10 cellular contexts compared by ENCODE assay signal in the genomic region with DNA sequence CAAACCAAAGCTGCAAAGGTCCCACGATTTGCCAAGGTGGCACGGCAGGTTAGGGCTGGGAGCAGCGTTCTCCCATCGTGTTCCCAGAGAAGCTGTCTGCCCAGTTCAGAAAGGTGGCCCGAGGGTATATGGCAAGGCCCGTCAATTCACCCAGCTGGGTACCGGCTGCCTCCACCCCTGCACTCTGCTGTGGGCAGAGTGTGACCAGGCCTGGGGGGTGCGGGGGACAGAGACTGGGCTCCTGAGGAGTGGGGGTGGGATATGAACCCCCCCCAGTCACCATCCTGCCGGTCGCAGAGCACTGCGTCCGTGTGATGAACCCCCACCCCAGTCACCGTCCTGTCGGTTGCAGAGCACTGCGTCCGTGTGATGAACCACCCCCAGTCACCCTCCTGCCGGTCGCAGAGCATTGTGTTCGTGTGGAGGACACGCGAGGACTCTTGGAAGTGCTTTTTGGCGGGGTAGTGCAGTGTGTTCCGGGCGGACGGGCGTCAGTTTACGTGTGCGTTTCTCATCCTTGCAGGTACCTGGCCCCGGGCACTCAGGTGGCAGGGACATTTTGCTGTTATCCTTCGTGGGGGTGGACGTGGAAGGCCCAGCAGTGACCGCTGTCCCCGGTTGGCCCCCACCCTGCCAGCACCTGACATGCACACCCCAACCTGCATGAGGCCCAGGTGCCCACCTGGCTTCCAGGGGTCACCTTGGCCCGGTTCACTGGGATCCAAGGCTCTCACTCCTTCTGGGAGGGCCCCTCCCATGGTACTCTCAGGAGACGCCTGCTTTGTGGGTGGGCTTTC. TPM values are rescaled to one million over a fixed set of nuclear protein-coding genes. Genes with fewer than 3 reads are reported as not detected.
DNase-seq lines count a peak whose midpoint lies in the region; ATAC-seq, FAIRE-seq and TF ChIP-seq lines count a peak whose summit lies in the region.
"Had no signal": no experiment of that assay in that cellular context is flagged by ENCODE, and none has a peak within 500 bp of the region (broad histone marks: within the 10 kb centered on the region; RNA-seq: fewer than 3 reads in every experiment).

No MANE protein-coding gene starts in this region.

- H3K79me2 ChIP-seq in K562 (ENCODE audit: control insufficient read depth, insufficient read depth, low read length) (peaks cover 41% of the 10 kb centered on the region), osteoblast (ENCODE audit: insufficient read depth, low read length) (peaks cover 19% of the 10 kb centered on the region)

- H3K27ac ChIP-seq in CD8-positive, alpha-beta T cell (ENCODE audit: low read depth, low read length), result no peak overlapping the region
- H3K27ac ChIP-seq in HEK293 (ENCODE audit: extremely low read depth, low read depth, low read length), result 0 out of 2 replicates have a peak overlapping the region, but pooled peaks have one; percentile 27
- no peak overlapping the region for H3K27ac ChIP-seq in K562 (ENCODE audit: extremely low read depth, low read depth, low read length)
- H3K27ac ChIP-seq in osteoblast (ENCODE audit: low read depth, low read length), result no peak overlapping the region

- 93% methylated on average over 28 of the region's 35 CpGs for WGBS in K562 (ENCODE audit: insufficient coverage, low coverage, missing lambda C conversion rate)

- H3K27me3 ChIP-seq in CD8-positive, alpha-beta T cell (ENCODE audit: insufficient read depth, low read length), result no peaks in the 10 kb centered on the region
- H3K27me3 ChIP-seq in K562 (ENCODE audit: control insufficient read depth in 2 of 2, insufficient read depth in 2 of 2, low read length in 2 of 2), result no peaks in the 10 kb centered on the region
- no peaks in the 10 kb centered on the region for H3K27me3 ChIP-seq in osteoblast (ENCODE audit: insufficient read depth, low read length)

- H3K4me2 ChIP-seq in K562 (ENCODE audit: insufficient read depth, low read length) (peak overlapping the region; percentile 16; the same call in 1 of the 2 replicates), osteoblast (ENCODE audit: insufficient read depth, low read length) (no peak overlapping the region)

- H3K36me3 ChIP-seq in CD8-positive, alpha-beta T cell (ENCODE audit: insufficient read depth, low read length), result peaks cover 5% of the 10 kb centered on the region
- peaks cover 0 to 14% of the 10 kb centered on the region in 2 experiments; a peak in 1 of 3 replicates for H3K36me3 ChIP-seq in HEK293 (ENCODE audit: control insufficient read depth in 2 of 2, insufficient read depth in 1 of 2, low read length in 2 of 2)
- H3K36me3 ChIP-seq in K562 (ENCODE audit: control insufficient read depth, insufficient read depth, low read length), result peaks cover 21% of the 10 kb centered on the region; the same call in 2 of the 3 replicates
- H3K36me3 ChIP-seq in osteoblast (ENCODE audit: insufficient read depth, low read length), result peaks cover 6% of the 10 kb centered on the region

- ATAC-seq in CD8-positive, alpha-beta T cell, result no peak
- no peak for ATAC-seq in K562
- ATAC-seq in GM21526 (IDR thresholded peaks at IDR 0.05; ENCODE audit: low FRiP score, unreplicated experiment), result no peak
- ATAC-seq in HG03175 (IDR thresholded peaks at IDR 0.05; ENCODE audit: unreplicated experiment), result no peak

- H3K9me1 ChIP-seq in K562 (ENCODE audit: control insufficient read depth, insufficient read depth, low read length), result no peaks in the 10 kb centered on the region

- DNase-seq in CD8-positive, alpha-beta T cell, result no peak
- no peak for DNase-seq in K562 (ENCODE audit: extremely low read depth in 1 of 4, low spot score in 3 of 4)
- peak; percentile 84 for DNase-seq in osteoblast (ENCODE audit: insufficient read length, low spot score, missing footprints)
- no peak for DNase-seq in activated effector memory CD4-positive, alpha-beta T cell treated with anti-CD3 and anti-CD28 coated beads, Interleukin-2, amount 50 U/mL, for 16 hours
- no peak for DNase-seq in NCI-H1048 (lab: John Stamatoyannopoulos, UW)
- DNase-seq: small intestine had no signal

- no peak for TF ChIP-seq POLR2A in K562 (conservative IDR thresholded peaks at IDR 0.05)

- intact Hi-C loops in CD8-positive, alpha-beta T cell (cut with DNase I, micrococcal nuclease), result no loop called here
- intact Hi-C loops in K562 (cut with micrococcal nuclease), result no loop called here

- H3K9me3 Mint-ChIP-seq in CD8-positive, alpha-beta T cell, result no peaks in the 10 kb centered on the region

- TF ChIP-seq CTCF in CD8-positive, alpha-beta T cell (IDR thresholded peaks at IDR 0.05), result no peak
- TF ChIP-seq CTCF in HEK293 (tag by site-specific recombination; IDR thresholded peaks at IDR 0.05) (no peak), K562 (IDR thresholded peaks at IDR 0.05 in 2 of 3, conservative IDR thresholded peaks at IDR 0.05 in 1 of 3; ENCODE audit: insufficient read depth in 2 of 3, low read depth in 1 of 3, low read length in 3 of 3) (no peak), osteoblast (IDR thresholded peaks at IDR 0.05; ENCODE audit: extremely low read depth, low read depth, low read length) (no peak)

- no peaks in the 10 kb centered on the region for H3K9me3 ChIP-seq in CD8-positive, alpha-beta T cell (ENCODE audit: low read length)
- no peaks in the 10 kb centered on the region for H3K9me3 ChIP-seq in HEK293 (ENCODE audit: control insufficient read depth, insufficient read depth, low read depth, low read length)
- no peaks in the 10 kb centered on the region for H3K9me3 ChIP-seq in K562 (replicated peaks; ENCODE audit: control insufficient read depth, insufficient read depth, low read depth, low read length)
- H3K9me3 ChIP-seq in osteoblast (ENCODE audit: low read depth, low read length), result no peaks in the 10 kb centered on the region

- H3K9ac ChIP-seq in K562 (ENCODE audit: insufficient read depth in 1 of 2, low read depth in 2 of 2, low read length in 2 of 2), result peak overlapping the region in 1 of 2 experiments; percentile 77; a peak in 2 of 4 replicates

- CTCF ChIA-PET in CD8-positive, alpha-beta T cell (lab: Charles Lee), result interaction anchor here (1.0 kb wide), 1 partner anchor 54 kb away, joined by 3 read pairs; no protein-coding TSS in a partner anchor
- CTCF ChIA-PET in HEK293 (lab: Yijun Ruan, JAX) (interaction anchor here (0.6 kb wide), 1 partner anchor 1558 kb away, joined by 3 read pairs; no protein-coding TSS in a partner anchor), K562 (lab: Yijun Ruan, JAX; ENCODE audit: low intra/inter-chr PET ratio) (no interaction called here)

- no TSS peak for BruUV-seq in K562 (replicated peaks; lab: Mats Ljungman, UMichigan)

- peaks cover 27% of the 10 kb centered on the region for H3K4me1 ChIP-seq in CD8-positive, alpha-beta T cell (ENCODE audit: insufficient read depth, low read length)
- H3K4me1 ChIP-seq in HEK293 (ENCODE audit: control insufficient read depth, insufficient read depth, low read length), result peaks cover 8% of the 10 kb centered on the region; the same call in 1 of the 2 replicates
- H3K4me1 ChIP-seq in K562 (replicated peaks in 1 of 2; ENCODE audit: control insufficient read depth in 2 of 2, insufficient read depth in 2 of 2, low read length in 2 of 2), result peaks cover 44 to 96% of the 10 kb centered on the region in 2 experiments
- peaks cover 17% of the 10 kb centered on the region for H3K4me1 ChIP-seq in osteoblast (ENCODE audit: insufficient read depth, low read length)

- H3K27me3 Mint-ChIP-seq in CD8-positive, alpha-beta T cell (ENCODE audit: low read depth), result no peaks in the 10 kb centered on the region

- peak overlapping the region; percentile 84 for H3K27ac Mint-ChIP-seq in CD8-positive, alpha-beta T cell

- peak overlapping the region; percentile 22 for H3K4me3 Mint-ChIP-seq in CD8-positive, alpha-beta T cell

- H3K4me1 Mint-ChIP-seq in CD8-positive, alpha-beta T cell (ENCODE audit: low read depth), result peaks cover 9% of the 10 kb centered on the region

- no peak for TF ChIP-seq EP300 in K562 (IDR thresholded peaks at IDR 0.05; ENCODE audit: low read length)

- POLR2A ChIA-PET in CD8-positive, alpha-beta T cell (lab: Charles Lee), result interaction anchor here (0.7 to 2.7 kb wide), 2 partner anchors 26 to 418 kb away, joined by 4 to 21 read pairs; no protein-coding TSS in a partner anchor
- POLR2A ChIA-PET in HEK293 (lab: Yijun Ruan, JAX), result no interaction called here
- POLR2A ChIA-PET in K562 (lab: Yijun Ruan, JAX), result interaction anchor here (0.5 to 1.2 kb wide), 3 partner anchors 11 to 223 kb away, joined by 3 read pairs; a partner anchor contains a TSS

- no peaks in the 10 kb centered on the region for H3K36me3 Mint-ChIP-seq in CD8-positive, alpha-beta T cell

- no peak overlapping the region for H2AFZ ChIP-seq in K562 (ENCODE audit: low read depth, low read length)
- no peak overlapping the region for H2AFZ ChIP-seq in osteoblast (ENCODE audit: low read length)

- H3K4me3 ChIP-seq in CD8-positive, alpha-beta T cell (ENCODE audit: low read depth, low read length), result no peak overlapping the region
- H3K4me3 ChIP-seq in HEK293 (ENCODE audit: low read depth, low read length) (no peak overlapping the region), K562 (no peak overlapping the region), osteoblast (ENCODE audit: insufficient read depth, low read length) (no peak overlapping the region)

- FAIRE-seq in K562 (lab: Jason Lieb, UNC), result no peak
- FAIRE-seq: GM19239, small intestine had no signal

- H4K20me1 ChIP-seq in K562 (replicated peaks; ENCODE audit: control insufficient read depth, insufficient read depth, low read length), result peaks cover 17% of the 10 kb centered on the region
- peaks cover 14% of the 10 kb centered on the region for H4K20me1 ChIP-seq in osteoblast (ENCODE audit: insufficient read depth, low read length)

- in situ Hi-C loops in K562 (cut with MboI), result no loop called here

- no peak for TF ChIP-seq RAD21 in K562 (CRISPR knock-in tag; conservative IDR thresholded peaks at IDR 0.05 in 1 of 2, IDR thresholded peaks at IDR 0.05 in 1 of 2)

RNA-seq across cellular contexts. Expression of a gene that starts 2.7 kb away (rescaled TPM):
- total RNA-seq in CD8-positive, alpha-beta T cell, result 100 to 1,000 TPM; 245 to 263 TPM
- total RNA-seq in K562 (2011; cell fraction: chromatin; rRNA removed; ENCODE audit: low replicate concordance), result 343 and 1,124 TPM in 2 replicates
- 877 TPM in 2 replicates for total RNA-seq in K562 (2011; cell fraction: nucleolus; rRNA removed)
- 433 and 475 TPM in 2 replicates for total RNA-seq in K562 (2011; cell fraction: nucleoplasm; rRNA removed)
- total RNA-seq in K562 (2014; rRNA removed) (214 and 239 TPM in 2 replicates), K562 (2014; rRNA removed; fragmentation: Illumina TruSeq; extraction: Trizol) (11.2 and 13.9 TPM in 2 replicates), K562 (2015; rRNA removed; fragmentation: Illumina TruSeq; extraction: Trizol) (50.9 and 61.1 TPM in 2 replicates), K562 (2021) (605 and 663 TPM in 2 replicates), osteoblast (120 and 142 TPM in 2 replicates)
- polyA plus RNA-seq in K562 (2011; rRNA removed) (49.8 and 133 TPM in 2 replicates), K562 (2014; fragmentation: Illumina TruSeq; extraction: Trizol) (49.9 and 181 TPM in 2 replicates), K562 (2014; fragmentation: Nextera tagmentation; extraction: Ambion mirVana) (under 1 TPM; 0.15 to 0.20 TPM), K562 (2014; rRNA removed) (157 and 181 TPM in 2 replicates)
- polyA plus RNA-seq in K562 (2011; cell fraction: cytosol; rRNA removed), result 159 and 260 TPM in 2 replicates
- 627 and 766 TPM in 2 replicates for polyA plus RNA-seq in K562 (2011; cell fraction: nucleus; rRNA removed)
- polyA plus RNA-seq in K562 (2012), result 153 and 283 TPM in 2 replicates
- 59.1 and 70.2 TPM in 2 replicates for polyA minus RNA-seq in K562 (2011; rRNA and poly(A)+ RNA removed)
- 455 and 1,011 TPM in 2 replicates for polyA minus RNA-seq in K562 (2011; cell fraction: cytosol; rRNA and poly(A)+ RNA removed)
- polyA minus RNA-seq in K562 (2011; cell fraction: nucleus; rRNA and poly(A)+ RNA removed), result 200 and 251 TPM in 2 replicates

RNA-seq across cellular contexts. Expression of a gene that starts 35.1 kb away (rescaled TPM):
- total RNA-seq in CD8-positive, alpha-beta T cell, result 100 to 1,000 TPM; 159 to 174 TPM
- total RNA-seq in K562 (2011; cell fraction: chromatin; rRNA removed; ENCODE audit: low replicate concordance), result 125 and 499 TPM in 2 replicates
- 452 and 491 TPM in 2 replicates for total RNA-seq in K562 (2011; cell fraction: nucleolus; rRNA removed)
- total RNA-seq in K562 (2011; cell fraction: nucleoplasm; rRNA removed), result 177 and 203 TPM in 2 replicates
- 203 and 249 TPM in 2 replicates for total RNA-seq in K562 (2014; rRNA removed)
- total RNA-seq in K562 (2014; rRNA removed; fragmentation: Illumina TruSeq; extraction: Trizol), result 45.0 and 57.5 TPM in 2 replicates
- 83.1 and 83.9 TPM in 2 replicates for total RNA-seq in K562 (2015; rRNA removed; fragmentation: Illumina TruSeq; extraction: Trizol)
- total RNA-seq in K562 (2021), result 193 and 209 TPM in 2 replicates
- 60.1 and 77.0 TPM in 2 replicates for polyA plus RNA-seq in K562 (2011; rRNA removed)
- 62.4 and 118 TPM in 2 replicates for polyA plus RNA-seq in K562 (2011; cell fraction: cytosol; rRNA removed)
- 712 and 945 TPM in 2 replicates for polyA plus RNA-seq in K562 (2011; cell fraction: nucleus; rRNA removed)
- polyA plus RNA-seq in K562 (2012), result 123 and 178 TPM in 2 replicates
- 97.2 and 99.8 TPM in 2 replicates for polyA plus RNA-seq in K562 (2014; fragmentation: Illumina TruSeq; extraction: Trizol)
- 10 to 100 TPM in 1 of 2 experiments, 1 to 10 TPM in 1; 7.8 to 11.3 TPM for polyA plus RNA-seq in K562 (2014; fragmentation: Nextera tagmentation; extraction: Ambion mirVana)
- 201 and 210 TPM in 2 replicates for polyA plus RNA-seq in K562 (2014; rRNA removed)
- polyA minus RNA-seq in K562 (2011; rRNA and poly(A)+ RNA removed), result 17.2 and 22.2 TPM in 2 replicates
- 54.0 and 54.3 TPM in 2 replicates for polyA minus RNA-seq in K562 (2011; cell fraction: cytosol; rRNA and poly(A)+ RNA removed)
- polyA minus RNA-seq in K562 (2011; cell fraction: nucleus; rRNA and poly(A)+ RNA removed), result 179 and 184 TPM in 2 replicates
- 43.8 and 43.9 TPM in 2 replicates for total RNA-seq in osteoblast

RNA-seq across cellular contexts. Expression of a gene that starts 49.0 kb away (rescaled TPM):
- 10 to 100 TPM; 72.0 to 72.8 TPM for total RNA-seq in CD8-positive, alpha-beta T cell
- total RNA-seq in K562 (2011; cell fraction: chromatin; rRNA removed; ENCODE audit: low replicate concordance), result 57.5 and 207 TPM in 2 replicates
- total RNA-seq in K562 (2011; cell fraction: nucleolus; rRNA removed), result 178 and 205 TPM in 2 replicates
- 87.8 and 88.8 TPM in 2 replicates for total RNA-seq in K562 (2011; cell fraction: nucleoplasm; rRNA removed)
- total RNA-seq in K562 (2014; rRNA removed) (137 and 183 TPM in 2 replicates), K562 (2014; rRNA removed; fragmentation: Illumina TruSeq; extraction: Trizol) (17.5 and 26.3 TPM in 2 replicates), K562 (2015; rRNA removed; fragmentation: Illumina TruSeq; extraction: Trizol) (69.9 and 72.5 TPM in 2 replicates), K562 (2021) (162 and 167 TPM in 2 replicates), osteoblast (90.2 and 93.7 TPM in 2 replicates)
- polyA plus RNA-seq in K562 (2011; rRNA removed) (57.0 and 88.5 TPM in 2 replicates), K562 (2014; fragmentation: Illumina TruSeq; extraction: Trizol) (74.5 and 111 TPM in 2 replicates), K562 (2014; fragmentation: Nextera tagmentation; extraction: Ambion mirVana) (10 to 100 TPM in 1 of 2 experiments, 1 to 10 TPM in 1; 3.1 to 13.4 TPM), K562 (2014; rRNA removed) (112 and 123 TPM in 2 replicates)
- 94.2 and 226 TPM in 2 replicates for polyA plus RNA-seq in K562 (2011; cell fraction: cytosol; rRNA removed)
- polyA plus RNA-seq in K562 (2011; cell fraction: nucleus; rRNA removed), result 212 and 255 TPM in 2 replicates
- polyA plus RNA-seq in K562 (2012), result 103 and 115 TPM in 2 replicates
- 31.9 and 46.4 TPM in 2 replicates for polyA minus RNA-seq in K562 (2011; rRNA and poly(A)+ RNA removed)
- polyA minus RNA-seq in K562 (2011; cell fraction: cytosol; rRNA and poly(A)+ RNA removed), result 71.4 and 74.6 TPM in 2 replicates
- 72.3 and 75.2 TPM in 2 replicates for polyA minus RNA-seq in K562 (2011; cell fraction: nucleus; rRNA and poly(A)+ RNA removed)

RNA-seq across cellular contexts. Expression of a gene that starts 49.1 kb away (rescaled TPM):
- 10 to 100 TPM; 26.2 to 27.2 TPM for total RNA-seq in CD8-positive, alpha-beta T cell
- total RNA-seq in K562 (2011; cell fraction: chromatin; rRNA removed; ENCODE audit: low replicate concordance), result 23.1 and 61.7 TPM in 2 replicates
- total RNA-seq in K562 (2011; cell fraction: nucleolus; rRNA removed), result 74.4 and 74.9 TPM in 2 replicates
- 36.5 and 40.5 TPM in 2 replicates for total RNA-seq in K562 (2011; cell fraction: nucleoplasm; rRNA removed)
- 23.6 and 28.4 TPM in 2 replicates for total RNA-seq in K562 (2014; rRNA removed)
- 6.5 and 9.5 TPM in 2 replicates for total RNA-seq in K562 (2014; rRNA removed; fragmentation: Illumina TruSeq; extraction: Trizol)
- 11.1 and 14.3 TPM in 2 replicates for total RNA-seq in K562 (2015; rRNA removed; fragmentation: Illumina TruSeq; extraction: Trizol)
- total RNA-seq in K562 (2021), result 26.9 and 30.2 TPM in 2 replicates
- 9.2 and 17.2 TPM in 2 replicates for polyA plus RNA-seq in K562 (2011; rRNA removed)
- 12.2 and 23.8 TPM in 2 replicates for polyA plus RNA-seq in K562 (2011; cell fraction: cytosol; rRNA removed)
- polyA plus RNA-seq in K562 (2011; cell fraction: nucleus; rRNA removed), result 144 and 164 TPM in 2 replicates
- 16.9 and 35.2 TPM in 2 replicates for polyA plus RNA-seq in K562 (2012)
- 9.0 and 18.5 TPM in 2 replicates for polyA plus RNA-seq in K562 (2014; fragmentation: Illumina TruSeq; extraction: Trizol)
- polyA plus RNA-seq in K562 (2014; fragmentation: Nextera tagmentation; extraction: Ambion mirVana), result under 1 TPM; 0.32 to 0.66 TPM
- 32.6 and 32.8 TPM in 2 replicates for polyA plus RNA-seq in K562 (2014; rRNA removed)
- polyA minus RNA-seq in K562 (2011; rRNA and poly(A)+ RNA removed), result 2.0 TPM in 2 replicates
- polyA minus RNA-seq in K562 (2011; cell fraction: cytosol; rRNA and poly(A)+ RNA removed), result 11.7 and 13.1 TPM in 2 replicates
- 11.4 and 14.3 TPM in 2 replicates for polyA minus RNA-seq in K562 (2011; cell fraction: nucleus; rRNA and poly(A)+ RNA removed)
- 46.3 and 52.7 TPM in 2 replicates for total RNA-seq in osteoblast
